16 cellular contexts compared by ENCODE assay signal in genomic region chr6:114051031-114051430, GRCh38.
"Had no signal": no experiment of that assay in that cellular context is flagged by ENCODE, and none has a peak within 500 bp of the region (broad histone marks: within the 10 kb centered on the region; RNA-seq: fewer than 3 reads in every experiment).

No MANE protein-coding gene starts in this region.

- H3K4me3 ChIP-seq: cardiac muscle cell, stomach, testis, upper lobe of right lung had no signal

- H3K27ac ChIP-seq: cardiac muscle cell, neutrophil, parathyroid adenoma, stomach, testis, upper lobe of right lung had no signal

- DNase-seq: activated CD4-positive, alpha-beta T cell treated with anti-CD3 and anti-CD28 coated beads for 1 hour; activated CD4-positive, alpha-beta T cell treated with anti-CD3 and anti-CD28 coated beads, Interleukin-2, amount 50 U/mL, for 4 hours; activated naive CD4-positive, alpha-beta T cell treated with Interleukin-2 at 50 U/mL for 16 hours; activated naive CD8-positive, alpha-beta T cell treated with anti-CD3 and anti-CD28 coated beads, Interleukin-2, amount 50 U/mL, for 24 hours; activated T-cell treated with anti-CD3 and anti-CD28 coated beads for 4 hours; aorta; islet precursor cell; natural killer cell; stimulated activated CD4-positive, alpha-beta T cell treated with anti-CD3 and anti-CD28 coated beads, Interleukin-1b, Interleukin-23, amount 100 ng/mL, for 48 hours; stomach; T1000; testis; upper lobe of right lung had no signal
